16 cellular contexts compared by ENCODE assay signal in genomic region chr11:24373516-24373915, GRCh38.
DNase-seq lines count a peak whose midpoint lies in the region; TF ChIP-seq lines count a peak whose summit lies in the region.
"Had no signal": no experiment of that assay in that cellular context is flagged by ENCODE, and none has a peak within 500 bp of the region (broad histone marks: within the 10 kb centered on the region; RNA-seq: fewer than 3 reads in every experiment).

No MANE protein-coding gene starts in this region.

- DNase-seq in A673 (ENCODE audit: low spot score): peak; percentile 8
- DNase-seq in M059J (ENCODE audit: low read depth): peak; percentile 40
- DNase-seq in amniotic epithelial cell (ENCODE audit: low read depth): peak; percentile 51
- no peak for DNase-seq in CD1c-positive myeloid dendritic cell (ENCODE audit: extremely low spot score)
- DNase-seq in LoVo (ENCODE audit: low spot score): no peak
- no peak for DNase-seq in progenitor cell of endocrine pancreas (ENCODE audit: low spot score, unreplicated experiment)
- DNase-seq: BE2C; CD8-positive, alpha-beta T cell; COR-L47; DMS153; DMS79 treated with DMSO at 0.1 percent for 48 hours; EL; H7 had no signal

- H3K36me3 Mint-ChIP-seq in nephron (ENCODE audit: low read depth) (no peaks in the 10 kb centered on the region), progenitor cell of endocrine pancreas (ENCODE audit: insufficient read depth) (no peaks in the 10 kb centered on the region)
- H3K36me3 Mint-ChIP-seq: CD8-positive, alpha-beta T cell had no signal

- H3K9me3 Mint-ChIP-seq in nephron: no peaks in the 10 kb centered on the region
- peaks cover 9% of the 10 kb centered on the region for H3K9me3 Mint-ChIP-seq in progenitor cell of endocrine pancreas (ENCODE audit: low read depth)
- H3K9me3 Mint-ChIP-seq: GM23338 had no signal

- no peaks in the 10 kb centered on the region for H3K4me1 ChIP-seq in A673 (ENCODE audit: insufficient read depth, low read length, poor library complexity, severe bottlenecking)
- H3K4me1 ChIP-seq: BE2C had no signal

- H3K27me3 ChIP-seq in A673 (replicated peaks; ENCODE audit: insufficient read depth, low read depth, low read length, poor library complexity): no peaks in the 10 kb centered on the region
- H3K27me3 ChIP-seq: BE2C had no signal

- H3K4me3 ChIP-seq in A673 (ENCODE audit: low read depth, low read length, poor library complexity, severe bottlenecking): no peak overlapping the region
- H3K4me3 ChIP-seq: GM23338 had no signal

- H3K27me3 Mint-ChIP-seq in nephron (ENCODE audit: low read depth) (no peaks in the 10 kb centered on the region), progenitor cell of endocrine pancreas (no peaks in the 10 kb centered on the region)

- no peaks in the 10 kb centered on the region for H3K9me3 ChIP-seq in A673 (ENCODE audit: low read depth, low read length, poor library complexity, severe bottlenecking)
- H3K9me3 ChIP-seq: BE2C had no signal

- H3K4me1 Mint-ChIP-seq in nephron (peaks cover 29% of the 10 kb centered on the region), progenitor cell of endocrine pancreas (ENCODE audit: low read depth) (peaks cover 15% of the 10 kb centered on the region)

- no peak overlapping the region for H3K27ac ChIP-seq in A673 (ENCODE audit: low read depth, low read length, poor library complexity, severe bottlenecking)
- H3K27ac ChIP-seq: C4-2B had no signal

- TF ChIP-seq CTCF in A673 (conservative IDR thresholded peaks at IDR 0.05; ENCODE audit: low read depth, low read length) (no peak), nephron (IDR thresholded peaks at IDR 0.05; ENCODE audit: unreplicated experiment in 3 of 3) (no peak), progenitor cell of endocrine pancreas (IDR thresholded peaks at IDR 0.05; ENCODE audit: unreplicated experiment) (no peak)

- POLR2A ChIA-PET in A673 (lab: Charles Lee; ENCODE audit: low non-redundant PET): no interaction called here

- BruUV-seq in A673 (replicated peaks; lab: Mats Ljungman, UMichigan): no TSS peak

- H3K4me3 Mint-ChIP-seq in nephron (no peak overlapping the region), progenitor cell of endocrine pancreas (ENCODE audit: low read depth) (no peak overlapping the region)
- H3K4me3 Mint-ChIP-seq: CD8-positive, alpha-beta T cell; GM23338 had no signal

- CTCF ChIA-PET in A673 (lab: Charles Lee): no interaction called here

- H3K27ac Mint-ChIP-seq in nephron (peak overlapping the region; percentile 47 to 69 (median 65)), progenitor cell of endocrine pancreas (no peak overlapping the region)
- H3K27ac Mint-ChIP-seq: CD8-positive, alpha-beta T cell; GM23338 had no signal

- intact Hi-C loops in A673 (cut with micrococcal nuclease; ENCODE audit: unreplicated experiment): no loop called here

- no peaks in the 10 kb centered on the region for H3K36me3 ChIP-seq in A673 (ENCODE audit: insufficient read depth, low read length, poor library complexity, severe bottlenecking)
- H3K36me3 ChIP-seq: BE2C had no signal

Comparison
In these comparisons a context has a peak if more than half of its experiments do, and no peak if none do; other contexts are left out.
1. DNase-seq: peak in A673 (single experiment), M059J (single experiment) and amniotic epithelial cell (single experiment); none in CD1c-positive myeloid dendritic cell (single experiment), LoVo (single experiment) and progenitor cell of endocrine pancreas (single experiment).